11 cellular contexts compared by ENCODE assay signal in the genomic region with DNA sequence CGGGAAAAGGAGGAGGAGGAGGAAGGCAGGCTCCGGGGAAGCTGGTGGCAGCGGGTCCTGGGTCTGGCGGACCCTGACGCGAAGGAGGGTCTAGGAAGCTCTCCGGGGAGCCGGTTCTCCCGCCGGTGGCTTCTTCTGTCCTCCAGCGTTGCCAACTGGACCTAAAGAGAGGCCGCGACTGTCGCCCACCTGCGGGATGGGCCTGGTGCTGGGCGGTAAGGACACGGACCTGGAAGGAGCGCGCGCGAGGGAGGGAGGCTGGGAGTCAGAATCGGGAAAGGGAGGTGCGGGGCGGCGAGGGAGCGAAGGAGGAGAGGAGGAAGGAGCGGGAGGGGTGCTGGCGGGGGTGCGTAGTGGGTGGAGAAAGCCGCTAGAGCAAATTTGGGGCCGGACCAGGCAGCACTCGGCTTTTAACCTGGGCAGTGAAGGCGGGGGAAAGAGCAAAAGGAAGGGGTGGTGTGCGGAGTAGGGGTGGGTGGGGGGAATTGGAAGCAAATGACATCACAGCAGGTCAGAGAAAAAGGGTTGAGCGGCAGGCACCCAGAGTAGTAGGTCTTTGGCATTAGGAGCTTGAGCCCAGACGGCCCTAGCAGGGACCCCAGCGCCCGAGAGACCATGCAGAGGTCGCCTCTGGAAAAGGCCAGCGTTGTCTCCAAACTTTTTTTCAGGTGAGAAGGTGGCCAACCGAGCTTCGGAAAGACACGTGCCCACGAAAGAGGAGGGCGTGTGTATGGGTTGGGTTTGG. TPM values are rescaled to one million over a fixed set of nuclear protein-coding genes. Genes with fewer than 3 reads are reported as not detected.
A peak's percentile ranks its signal among the peaks of the same experiment; 100 is the strongest.
DNase-seq lines count a peak whose midpoint lies in the region; TF ChIP-seq lines count a peak whose summit lies in the region.
"Had no signal": no experiment of that assay in that cellular context is flagged by ENCODE, and none has a peak within 500 bp of the region (broad histone marks: within the 10 kb centered on the region; RNA-seq: fewer than 3 reads in every experiment).

TSS of gene CFTR (plus strand) at position 546 of the 745 bp plus-strand sequence. CDS start at position 616, 70 bp downstream.

- no peak within 1 kb of the TSS for H3K27ac Mint-ChIP-seq in chondrocyte (ENCODE audit: unreplicated experiment)

- H3K9me3 Mint-ChIP-seq in chondrocyte (ENCODE audit: low read depth) = no peaks in the 10 kb centered on the region

- H3K36me3 Mint-ChIP-seq in chondrocyte (ENCODE audit: low read depth) = no peaks in the 10 kb centered on the region

- H3K36me3 ChIP-seq in SJCRH30 = no peaks in the 10 kb centered on the region

- no peaks in the 10 kb centered on the region for H3K9me3 ChIP-seq in SJCRH30 (replicated peaks)

- H3K4me1 Mint-ChIP-seq in chondrocyte (ENCODE audit: low read depth) = peaks cover 12% of the 10 kb centered on the region

- no peak for TF ChIP-seq CTCF in chondrocyte (IDR thresholded peaks at IDR 0.05)

- H3K27ac ChIP-seq in SJCRH30 = no peak within 1 kb of the TSS
- H3K27ac ChIP-seq: SK-N-MC had no signal

- H3K27me3 Mint-ChIP-seq in chondrocyte (ENCODE audit: low read depth) = peaks cover 43% of the 10 kb centered on the region

- H3K4me3 Mint-ChIP-seq in chondrocyte (ENCODE audit: unreplicated experiment) = peak within 1 kb of the TSS; percentile 48

- H3K27me3 ChIP-seq in SJCRH30 = no peaks in the 10 kb centered on the region

- DNase-seq in GM03348 (ENCODE audit: low spot score) (peak; percentile 9), chondrocyte (ENCODE audit: low spot score) (peak; percentile 79), iPS-NIHi7 (ENCODE audit: extremely low spot score) (peak; percentile 44), renal cortical epithelial cell (ENCODE audit: low read depth) (no peak), NCI-H1105 (lab: John Stamatoyannopoulos, UW) (no peak), SJCRH30 (no peak)
- no peak for DNase-seq in stimulated activated CD4-positive, alpha-beta T cell treated with anti-CD3 and anti-CD28 coated beads, Interleukin-2, amount 100 ng/mL, for 24 hours
- DNase-seq in activated CD8-positive, alpha-beta memory T cell treated with anti-CD3 and anti-CD28 coated beads for 24 hours = no peak
- DNase-seq: activated gamma-delta T cell treated with Interleukin-2 at 50 U/mL for 16 hours had no signal

- H3K4me3 ChIP-seq in SJCRH30 = no peak within 1 kb of the TSS
- H3K4me3 ChIP-seq: SK-N-MC had no signal

- H3K4me1 ChIP-seq in SJCRH30 = peaks cover 4% of the 10 kb centered on the region; the same call in 1 of the 2 replicates

RNA-seq across cellular contexts. Expression of gene CFTR, which starts in this region (rescaled TPM):
- not detected in 3 replicates for total RNA-seq in chondrocyte
- 10.9 and 29.9 TPM in 2 replicates for total RNA-seq in renal cortical epithelial cell
- not detected in 2 replicates for total RNA-seq in SJCRH30 (2014; rRNA removed; shearing (Covaris generic))
- total RNA-seq: glomerular endothelial cell had no signal

Comparison
In these comparisons a context has a peak if more than half of its experiments do, and no peak if none do; other contexts are left out.
1. RNA of gene CFTR (total RNA-seq): 10.9 to 29.9 TPM in renal cortical epithelial cell; not detected in chondrocyte and not detected in SJCRH30; every median in the first group is over 10 times any median in the second.
2. Peak in DNase-seq in chondrocyte; RNA of the gene not detected or under 1 TPM.
3. DNase-seq: peak in GM03348 (single experiment) and iPS-NIHi7 (single experiment); none in renal cortical epithelial cell (single experiment), stimulated activated CD4-positive, alpha-beta T cell treated with anti-CD3 and anti-CD28 coated beads, Interleukin-2, amount 100 ng/mL, for 24 hours (0 of 2), NCI-H1105 (single experiment), activated CD8-positive, alpha-beta memory T cell treated with anti-CD3 and anti-CD28 coated beads for 24 hours (single experiment) and SJCRH30 (0 of 2).